Comparison of ENCODE assay signal across 12 cellular contexts in genomic region chr3:25453521-25454410, GRCh38. TPM values are rescaled to one million over a fixed set of nuclear protein-coding genes. Genes with fewer than 3 reads are reported as not detected.
A peak's percentile ranks its signal among the peaks of the same experiment; 100 is the strongest.
DNase-seq lines count a peak whose midpoint lies in the region; ATAC-seq and TF ChIP-seq lines count a peak whose summit lies in the region.
"Had no signal": no experiment of that assay in that cellular context is flagged by ENCODE, and none has a peak within 500 bp of the region (broad histone marks: within the 10 kb centered on the region; RNA-seq: fewer than 3 reads in every experiment).

No MANE protein-coding gene starts in this region.

- H4K8ac ChIP-seq in trophoblast cell (ENCODE audit: low read depth, low read length) = peak overlapping the region; percentile 25

- H3K79me1 ChIP-seq in trophoblast cell (ENCODE audit: low read length) = peaks cover 27% of the 10 kb centered on the region

- H3K23ac ChIP-seq in trophoblast cell (ENCODE audit: low read length) = no peak overlapping the region

- no peaks in the 10 kb centered on the region for H3K4me1 ChIP-seq in NT2/D1 (ENCODE audit: insufficient read depth, insufficient read length)
- peaks cover 9 to 57% (median 39%) of the 10 kb centered on the region in 3 donors for H3K4me1 ChIP-seq in esophagus squamous epithelium
- peaks cover 4 to 20% of the 10 kb centered on the region in 2 experiments for H3K4me1 ChIP-seq in trophoblast cell (ENCODE audit: control insufficient read depth in 1 of 2, insufficient read depth in 2 of 2, low read length in 2 of 2)

- H3K14ac ChIP-seq in trophoblast cell (ENCODE audit: low read length) = peak overlapping the region; percentile 46

- H4K12ac ChIP-seq in trophoblast cell (ENCODE audit: low read depth, low read length) = no peak overlapping the region

- H2BK12ac ChIP-seq in trophoblast cell (ENCODE audit: low read length) = peak overlapping the region; percentile 16

- no peak overlapping the region for H2AFZ ChIP-seq in trophoblast cell (ENCODE audit: insufficient read depth, low read length, poor library complexity)

- WGBS in esophagus squamous epithelium, 2 donors = 46 to 58% methylated on average over 17 of the region's 18 CpGs
- WGBS in trophoblast cell (ENCODE audit: extremely low coverage, insufficient coverage, insufficient read length) = no CpG with 5 or more reads among the region's 18 CpGs

- H3K79me2 ChIP-seq in trophoblast cell (ENCODE audit: control insufficient read depth, insufficient read depth, low read length, poor library complexity) = no peaks in the 10 kb centered on the region

- DNase-seq in AG10803 (ENCODE audit: low read depth) = peak; percentile 69
- DNase-seq in NT2/D1 (ENCODE audit: low read depth, low spot score) = no peak
- DNase-seq in esophagus squamous epithelium (lab: John Stamatoyannopoulos, UW) = no peak
- DNase-seq in trophoblast cell = peak in 1 of 2 donors; percentile 19
- DNase-seq in NOMO-1 (lab: John Stamatoyannopoulos, UW; ENCODE audit: unreplicated experiment in 2 of 2) = no peak
- DNase-seq in DMS53 treated with DMSO at 0.1 percent for 48 hours (lab: John Stamatoyannopoulos, UW; ENCODE audit: unreplicated experiment) = no peak
- DNase-seq in NK-92 treated with Interleukin-12 subunit alpha and Interleukin-12 subunit beta, amount 100 ng/mL, for 24 hours (lab: John Stamatoyannopoulos, UW) = no peak
- DNase-seq: GOT3, NCI-H1417 treated with DMSO at 0.1 percent for 48 hours had no signal

- peak overlapping the region; percentile 62 for H2BK120ac ChIP-seq in trophoblast cell (ENCODE audit: insufficient read depth, low read length, poor library complexity)

- H3K4me3 ChIP-seq in AG10803 (ENCODE audit: low read length) = peak overlapping the region; percentile 26
- H3K4me3 ChIP-seq in NT2/D1 (ENCODE audit: insufficient read length, low read depth) = no peak overlapping the region
- H3K4me3 ChIP-seq in esophagus squamous epithelium = peak overlapping the region in 1 of 4 donors; percentile 3
- no peak overlapping the region for H3K4me3 ChIP-seq in trophoblast cell (ENCODE audit: low read depth, low read length)
- H3K4me3 ChIP-seq: skin epidermis had no signal

- H2AK5ac ChIP-seq in trophoblast cell (ENCODE audit: low read length) = no peak overlapping the region

- intact Hi-C loops in esophagus squamous epithelium (cut with DNase I) = no loop called here

- H3K27me3 ChIP-seq in NT2/D1 (ENCODE audit: insufficient read depth, insufficient read length) (no peaks in the 10 kb centered on the region), esophagus squamous epithelium (no peaks in the 10 kb centered on the region), trophoblast cell (ENCODE audit: insufficient read depth, low read length) (no peaks in the 10 kb centered on the region)

- H3K9ac ChIP-seq in NT2/D1 (ENCODE audit: insufficient read length, low read depth) (peak overlapping the region; percentile 12), trophoblast cell (ENCODE audit: low read length) (no peak overlapping the region)

- H3K4me2 ChIP-seq in trophoblast cell (ENCODE audit: low read length) = peak overlapping the region; percentile 29

- H3K27ac ChIP-seq in esophagus squamous epithelium (peak overlapping the region in 3 of 4 donors; percentile 62 to 85 (median 74)), trophoblast cell (ENCODE audit: low read depth, low read length) (peak overlapping the region; percentile 98)

- no peak overlapping the region for H3K4ac ChIP-seq in trophoblast cell (ENCODE audit: low read depth, low read length)

- TF ChIP-seq POLR2A in esophagus squamous epithelium (IDR thresholded peaks at IDR 0.05) = no peak

- ATAC-seq in HG03159 (IDR thresholded peaks at IDR 0.05; ENCODE audit: unreplicated experiment) = no peak

- H2BK5ac ChIP-seq in trophoblast cell (ENCODE audit: low read depth, low read length, poor library complexity) = peak overlapping the region; percentile 32

- no peak overlapping the region for H3K18ac ChIP-seq in trophoblast cell (ENCODE audit: low read length)

- no peak for TF ChIP-seq CTCF in AG10803 (conservative IDR thresholded peaks at IDR 0.05; ENCODE audit: low read length)
- TF ChIP-seq CTCF in esophagus squamous epithelium (IDR thresholded peaks at IDR 0.05) = no peak

- H3K36me3 ChIP-seq in NT2/D1 (ENCODE audit: insufficient read depth, insufficient read length, low read length) (no peaks in the 10 kb centered on the region), esophagus squamous epithelium (no peaks in the 10 kb centered on the region), trophoblast cell (ENCODE audit: control insufficient read depth in 1 of 2, insufficient read depth in 2 of 2, low read length in 2 of 2) (no peaks in the 10 kb centered on the region)

- H3K9me3 ChIP-seq in NT2/D1 (ENCODE audit: insufficient read depth, low read length) (no peaks in the 10 kb centered on the region), esophagus squamous epithelium (no peaks in the 10 kb centered on the region), trophoblast cell (ENCODE audit: insufficient read depth, low read depth, low read length) (no peaks in the 10 kb centered on the region)

- peak overlapping the region; percentile 75 for H4K91ac ChIP-seq in trophoblast cell (ENCODE audit: low read depth, low read length)

RNA-seq across cellular contexts. Expression of gene RARB, which starts 25.7 kb away (rescaled TPM):
- 1 to 10 TPM; 1.9 to 9.0 (median 3.5) TPM for total RNA-seq in esophagus squamous epithelium
- 7.2 and 7.4 TPM in 2 replicates for polyA plus RNA-seq in trophoblast cell (2013)
- total RNA-seq: activated T-helper 1 cell treated with anti-CD3 and anti-CD28 coated beads, Interleukin-12 subunit alpha, Interleukin-12 subunit beta, Interleukin-2, Interleukin-4 antibody, amounts not matched to agents 30 ng/mL and 10 ng/mL and 1 ng/mL, durations not matched to agents 14 hours and 24 hours and 36 hours had no signal
